Comparison of ENCODE assay signal across 24 cellular contexts in the genomic region with DNA sequence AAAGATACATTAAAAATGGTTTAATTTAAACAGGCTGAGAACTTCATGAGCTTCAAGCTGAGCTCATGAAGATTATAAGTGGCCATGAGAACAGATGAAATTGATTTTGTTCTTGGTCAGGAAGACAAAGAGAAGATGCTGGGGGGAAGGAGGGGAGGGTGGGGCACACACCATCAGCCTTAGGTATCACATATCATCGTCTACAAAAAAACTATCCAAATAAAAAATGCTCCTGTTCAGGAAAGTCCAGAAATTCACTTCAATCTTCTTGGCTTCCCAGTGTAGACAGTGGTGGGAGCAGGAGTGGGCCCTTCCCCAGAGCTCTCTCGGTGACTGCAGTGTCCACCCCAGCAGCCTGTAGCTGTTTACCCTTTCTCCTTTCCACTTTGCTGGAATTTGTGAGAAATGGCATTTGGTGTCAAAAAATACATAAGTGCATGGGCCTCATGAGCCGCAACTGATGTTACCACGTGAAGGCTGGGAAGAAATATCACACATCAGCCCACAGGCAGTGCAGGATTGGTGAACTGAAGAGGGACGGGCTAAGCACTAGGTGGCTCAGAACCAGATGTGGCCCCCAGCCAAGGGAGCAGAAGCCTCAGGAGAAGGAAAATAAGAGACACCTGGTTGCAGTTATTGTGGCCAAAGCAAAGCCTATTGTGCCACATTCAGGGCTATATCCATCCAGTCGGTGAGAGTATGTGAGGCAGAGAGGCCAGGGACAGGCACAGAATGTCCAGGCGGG. TPM values are rescaled to one million over a fixed set of nuclear protein-coding genes. Genes with fewer than 3 reads are reported as not detected.
"Had no signal": no experiment of that assay in that cellular context is flagged by ENCODE, and none has a peak within 500 bp of the region (broad histone marks: within the 10 kb centered on the region; RNA-seq: fewer than 3 reads in every experiment).

No MANE protein-coding gene starts in this region.

- H3K36me3 ChIP-seq: brain microvascular endothelial cell, lower lobe of right lung, sigmoid colon, spleen, upper lobe of left lung had no signal

- H3K9me3 ChIP-seq: lower lobe of right lung, sigmoid colon, spleen, testis, upper lobe of left lung had no signal

- DNase-seq: activated CD4-positive, alpha-beta T cell treated with anti-CD3 and anti-CD28 coated beads, Interleukin-2, amount 10 ng/mL, durations not matched to agents 24 days and 14 days; activated naive CD4-positive, alpha-beta T cell treated with anti-CD3 and anti-CD28 coated beads for 36 hours; activated T-cell treated with anti-CD3 and anti-CD28 coated beads, Interleukin-2, amount 50 U/mL, for 1 hour; aorta; brain microvascular endothelial cell; dermis blood vessel endothelial cell; effector memory CD4-positive, alpha-beta T cell; lower lobe of right lung; midbrain; nucleus accumbens; sigmoid colon; spleen; stimulated activated CD4-positive, alpha-beta T cell treated with anti-CD3 and anti-CD28 coated beads, Interleukin-4, amount 100 ng/mL, for 4 hours; testis; upper lobe of left lung had no signal

- H3K4me1 ChIP-seq: lower lobe of right lung had no signal

- H3K9me3 Mint-ChIP-seq: activated CD4-positive, alpha-beta T cell treated with anti-CD3 and anti-CD28 coated beads, Interleukin-2, amount 10 ng/mL, durations not matched to agents 24 days and 14 days; activated CD8-positive, alpha-beta T cell treated with anti-CD3 and anti-CD28 coated beads for 36 hours; activated naive CD4-positive, alpha-beta T cell treated with anti-CD3 and anti-CD28 coated beads for 36 hours; activated T-helper 2 cell treated with anti-CD3 and anti-CD28 coated beads, Interferon-gamma antibody, Interleukin-2, Interleukin-4, amounts not matched to agents 10 μg/mL and 5 μg/mL and 100 μg/mL, durations not matched to agents 14 hours and 24 hours and 36 hours; nephron; stimulated activated memory B cell treated with anti-CD40 and anti-IgM and Interleukin-4, amounts not matched to agents 10 μg/mL and 1 μg/mL and 100 μg/mL, for 72 hours had no signal

- H3K4me3 Mint-ChIP-seq: activated CD4-positive, alpha-beta T cell treated with anti-CD3 and anti-CD28 coated beads, Interleukin-2, amount 10 ng/mL, durations not matched to agents 24 days and 14 days; activated CD8-positive, alpha-beta T cell treated with anti-CD3 and anti-CD28 coated beads for 36 hours; activated naive CD4-positive, alpha-beta T cell treated with anti-CD3 and anti-CD28 coated beads for 36 hours; nephron; stimulated activated memory B cell treated with anti-CD40 and anti-IgM and Interleukin-4, amounts not matched to agents 10 μg/mL and 1 μg/mL and 100 μg/mL, for 72 hours had no signal

- H2AFZ ChIP-seq: hepatocyte had no signal

- H3K4me3 ChIP-seq: hepatocyte, lower lobe of right lung, sigmoid colon, spleen, testis, upper lobe of left lung had no signal

- H3K36me3 Mint-ChIP-seq: stimulated activated memory B cell treated with anti-CD40 and anti-IgM and Interleukin-4, amounts not matched to agents 10 μg/mL and 1 μg/mL and 100 μg/mL, for 72 hours had no signal

- FAIRE-seq: endothelial cell of umbilical vein, islet of Langerhans had no signal

- H3K27me3 ChIP-seq: brain microvascular endothelial cell, hepatocyte, spleen, testis, upper lobe of left lung had no signal

- H3K27me3 Mint-ChIP-seq: activated CD8-positive, alpha-beta T cell treated with anti-CD3 and anti-CD28 coated beads for 36 hours; stimulated activated memory B cell treated with anti-CD40 and anti-IgM and Interleukin-4, amounts not matched to agents 10 μg/mL and 1 μg/mL and 100 μg/mL, for 72 hours had no signal

- H3K4me1 Mint-ChIP-seq: activated CD4-positive, alpha-beta T cell treated with anti-CD3 and anti-CD28 coated beads, Interleukin-2, amount 10 ng/mL, durations not matched to agents 24 days and 14 days had no signal

- H3K27ac Mint-ChIP-seq: activated CD4-positive, alpha-beta T cell treated with anti-CD3 and anti-CD28 coated beads, Interleukin-2, amount 10 ng/mL, durations not matched to agents 24 days and 14 days; activated CD8-positive, alpha-beta T cell treated with anti-CD3 and anti-CD28 coated beads for 36 hours; activated naive CD4-positive, alpha-beta T cell treated with anti-CD3 and anti-CD28 coated beads for 36 hours; activated T-helper 2 cell treated with anti-CD3 and anti-CD28 coated beads, Interferon-gamma antibody, Interleukin-2, Interleukin-4, amounts not matched to agents 10 μg/mL and 5 μg/mL and 100 μg/mL, durations not matched to agents 14 hours and 24 hours and 36 hours; nephron; stimulated activated memory B cell treated with anti-CD40 and anti-IgM and Interleukin-4, amounts not matched to agents 10 μg/mL and 1 μg/mL and 100 μg/mL, for 72 hours had no signal

- H3K79me2 ChIP-seq: hepatocyte had no signal

- H3K4me2 ChIP-seq: hepatocyte had no signal

- ATAC-seq: activated CD8-positive, alpha-beta T cell treated with anti-CD3 and anti-CD28 coated beads for 36 hours; lower lobe of right lung had no signal

- H3K27ac ChIP-seq: brain microvascular endothelial cell, lower lobe of right lung, sigmoid colon, spleen, upper lobe of left lung had no signal

RNA-seq across cellular contexts. Expression of a gene that starts 6.1 kb away (rescaled TPM):
- total RNA-seq: activated CD4-positive, alpha-beta T cell treated with anti-CD3 and anti-CD28 coated beads, Interleukin-2, amount 10 ng/mL, durations not matched to agents 24 days and 14 days; activated CD8-positive, alpha-beta T cell treated with anti-CD3 and anti-CD28 coated beads for 36 hours; activated naive CD4-positive, alpha-beta T cell treated with anti-CD3 and anti-CD28 coated beads for 36 hours; activated T-helper 2 cell treated with anti-CD3 and anti-CD28 coated beads, Interferon-gamma antibody, Interleukin-2, Interleukin-4, amounts not matched to agents 10 μg/mL and 5 μg/mL and 100 μg/mL, durations not matched to agents 14 hours and 24 hours and 36 hours; aorta; chondrocyte; dermis blood vessel endothelial cell; endothelial cell of umbilical vein; hepatocyte; lower lobe of right lung; renal cortical epithelial cell; sigmoid colon; spleen; testis; upper lobe of left lung had no signal
- polyA plus RNA-seq: aorta, endothelial cell of umbilical vein, hepatocyte, sigmoid colon, spleen had no signal

RNA-seq across cellular contexts. Expression of a gene that starts 20.9 kb away (rescaled TPM):
- total RNA-seq: activated CD4-positive, alpha-beta T cell treated with anti-CD3 and anti-CD28 coated beads, Interleukin-2, amount 10 ng/mL, durations not matched to agents 24 days and 14 days; activated CD8-positive, alpha-beta T cell treated with anti-CD3 and anti-CD28 coated beads for 36 hours; activated naive CD4-positive, alpha-beta T cell treated with anti-CD3 and anti-CD28 coated beads for 36 hours; activated T-helper 2 cell treated with anti-CD3 and anti-CD28 coated beads, Interferon-gamma antibody, Interleukin-2, Interleukin-4, amounts not matched to agents 10 μg/mL and 5 μg/mL and 100 μg/mL, durations not matched to agents 14 hours and 24 hours and 36 hours; aorta; chondrocyte; dermis blood vessel endothelial cell; endothelial cell of umbilical vein; hepatocyte; lower lobe of right lung; renal cortical epithelial cell; sigmoid colon; spleen; upper lobe of left lung had no signal
- polyA plus RNA-seq: aorta, endothelial cell of umbilical vein, hepatocyte, sigmoid colon, spleen had no signal

RNA-seq across cellular contexts. Expression of a gene that starts 22.5 kb away (rescaled TPM):
- total RNA-seq: activated CD4-positive, alpha-beta T cell treated with anti-CD3 and anti-CD28 coated beads, Interleukin-2, amount 10 ng/mL, durations not matched to agents 24 days and 14 days; activated CD8-positive, alpha-beta T cell treated with anti-CD3 and anti-CD28 coated beads for 36 hours; activated naive CD4-positive, alpha-beta T cell treated with anti-CD3 and anti-CD28 coated beads for 36 hours; activated T-helper 2 cell treated with anti-CD3 and anti-CD28 coated beads, Interferon-gamma antibody, Interleukin-2, Interleukin-4, amounts not matched to agents 10 μg/mL and 5 μg/mL and 100 μg/mL, durations not matched to agents 14 hours and 24 hours and 36 hours; aorta; chondrocyte; dermis blood vessel endothelial cell; endothelial cell of umbilical vein; hepatocyte; lower lobe of right lung; renal cortical epithelial cell; sigmoid colon; testis; upper lobe of left lung had no signal
- polyA plus RNA-seq: aorta, endothelial cell of umbilical vein, hepatocyte, sigmoid colon, spleen had no signal

RNA-seq across cellular contexts. Expression of a gene that starts 36.2 kb away (rescaled TPM):
- total RNA-seq: activated CD4-positive, alpha-beta T cell treated with anti-CD3 and anti-CD28 coated beads, Interleukin-2, amount 10 ng/mL, durations not matched to agents 24 days and 14 days; activated CD8-positive, alpha-beta T cell treated with anti-CD3 and anti-CD28 coated beads for 36 hours; activated naive CD4-positive, alpha-beta T cell treated with anti-CD3 and anti-CD28 coated beads for 36 hours; activated T-helper 2 cell treated with anti-CD3 and anti-CD28 coated beads, Interferon-gamma antibody, Interleukin-2, Interleukin-4, amounts not matched to agents 10 μg/mL and 5 μg/mL and 100 μg/mL, durations not matched to agents 14 hours and 24 hours and 36 hours; aorta; chondrocyte; endothelial cell of umbilical vein; lower lobe of right lung; sigmoid colon; spleen; upper lobe of left lung had no signal
- polyA plus RNA-seq: aorta, endothelial cell of umbilical vein, hepatocyte, sigmoid colon, spleen had no signal

RNA-seq across cellular contexts. Expression of a gene that starts 48.7 kb away (rescaled TPM):
- total RNA-seq: activated CD4-positive, alpha-beta T cell treated with anti-CD3 and anti-CD28 coated beads, Interleukin-2, amount 10 ng/mL, durations not matched to agents 24 days and 14 days; activated CD8-positive, alpha-beta T cell treated with anti-CD3 and anti-CD28 coated beads for 36 hours; activated naive CD4-positive, alpha-beta T cell treated with anti-CD3 and anti-CD28 coated beads for 36 hours; activated T-helper 2 cell treated with anti-CD3 and anti-CD28 coated beads, Interferon-gamma antibody, Interleukin-2, Interleukin-4, amounts not matched to agents 10 μg/mL and 5 μg/mL and 100 μg/mL, durations not matched to agents 14 hours and 24 hours and 36 hours; aorta; chondrocyte; dermis blood vessel endothelial cell; endothelial cell of umbilical vein; hepatocyte; lower lobe of right lung; renal cortical epithelial cell; sigmoid colon; spleen; upper lobe of left lung had no signal
- polyA plus RNA-seq: aorta, endothelial cell of umbilical vein, sigmoid colon, spleen had no signal
